ENCODE assay signal across 16 cellular contexts in genomic region chr22:25838960-25839741, GRCh38.
DNase-seq lines count a peak whose midpoint lies in the region; ATAC-seq and TF ChIP-seq lines count a peak whose summit lies in the region.
"Had no signal": no experiment of that assay in that cellular context is flagged by ENCODE, and none has a peak within 500 bp of the region (broad histone marks: within the 10 kb centered on the region; RNA-seq: fewer than 3 reads in every experiment).

No MANE protein-coding gene starts in this region.

- POLR2A ChIA-PET in naive thymus-derived CD4-positive, alpha-beta T cell (lab: Charles Lee), result no interaction called here

- H3K27me3 ChIP-seq in cardiac muscle cell (no peaks in the 10 kb centered on the region), right atrium auricular region (no peaks in the 10 kb centered on the region), osteoblast (ENCODE audit: insufficient read depth, low read length) (no peaks in the 10 kb centered on the region), BE2C (no peaks in the 10 kb centered on the region)
- H3K27me3 ChIP-seq in naive thymus-derived CD4-positive, alpha-beta T cell (ENCODE audit: control insufficient read depth in 2 of 2, insufficient read depth in 2 of 2, low read length in 2 of 2), result no peaks in the 10 kb centered on the region
- H3K27me3 ChIP-seq: BLaER1 had no signal

- H3K36me3 Mint-ChIP-seq in naive thymus-derived CD4-positive, alpha-beta T cell, result no peaks in the 10 kb centered on the region
- no peaks in the 10 kb centered on the region for H3K36me3 Mint-ChIP-seq in stimulated activated naive B cell treated with anti-CD40 and anti-IgM and Interleukin-4, amounts not matched to agents 10 μg/mL and 1 μg/mL and 100 μg/mL, for 72 hours

- H3K4me1 ChIP-seq in cardiac muscle cell (ENCODE audit: low read depth), result no peaks in the 10 kb centered on the region
- peaks cover 0 to 8% of the 10 kb centered on the region in 2 donors for H3K4me1 ChIP-seq in right atrium auricular region
- H3K4me1 ChIP-seq in naive thymus-derived CD4-positive, alpha-beta T cell (ENCODE audit: control insufficient read depth in 2 of 2, insufficient read depth in 2 of 2, low read length in 2 of 2), result no peaks in the 10 kb centered on the region
- H3K4me1 ChIP-seq in osteoblast (ENCODE audit: insufficient read depth, low read length), result no peaks in the 10 kb centered on the region
- H3K4me1 ChIP-seq in BE2C, result peaks cover 3% of the 10 kb centered on the region; the same call in 1 of the 2 replicates
- H3K4me1 ChIP-seq: HAP-1 had no signal

- H3K27ac ChIP-seq in cardiac muscle cell (peak overlapping the region; percentile 28), right atrium auricular region (no peak overlapping the region), coronary artery (no peak overlapping the region), osteoblast (ENCODE audit: low read depth, low read length) (no peak overlapping the region)
- H3K27ac ChIP-seq in naive thymus-derived CD4-positive, alpha-beta T cell (ENCODE audit: low read depth, low read length), result no peak overlapping the region
- H3K27ac ChIP-seq: 22Rv1, BLaER1, GM23248 had no signal

- H3K4me3 ChIP-seq in cardiac muscle cell (no peak overlapping the region), right atrium auricular region (no peak overlapping the region), coronary artery (no peak overlapping the region), osteoblast (ENCODE audit: insufficient read depth, low read length) (no peak overlapping the region), BE2C (ENCODE audit: low read depth, low read length) (no peak overlapping the region)
- H3K4me3 ChIP-seq in naive thymus-derived CD4-positive, alpha-beta T cell (ENCODE audit: low read length), result no peak overlapping the region
- H3K4me3 ChIP-seq: BLaER1, GM23248, HAP-1 had no signal

- DNase-seq in cardiac muscle cell (ENCODE audit: low read depth in 1 of 2, low spot score in 1 of 2) (no peak), right atrium auricular region (ENCODE audit: low spot score) (no peak), coronary artery (ENCODE audit: low spot score) (peak; percentile 45), osteoblast (ENCODE audit: insufficient read length, low spot score, missing footprints) (no peak), BE2C (no peak)
- DNase-seq in naive thymus-derived CD4-positive, alpha-beta T cell, result no peak
- DNase-seq in stimulated activated naive B cell treated with anti-CD40 and anti-IgM and Interleukin-4, amounts not matched to agents 10 μg/mL and 1 μg/mL and 100 μg/mL, for 72 hours, result no peak
- DNase-seq: DMS53, GF-D8, GM23248, HFFc6, IMR-90 had no signal

- H3K36me3 ChIP-seq in cardiac muscle cell, result peaks cover 37% of the 10 kb centered on the region
- H3K36me3 ChIP-seq in right atrium auricular region, result peaks cover 71% of the 10 kb centered on the region
- no peaks in the 10 kb centered on the region for H3K36me3 ChIP-seq in naive thymus-derived CD4-positive, alpha-beta T cell (ENCODE audit: control insufficient read depth in 2 of 3, insufficient read depth in 3 of 3, low read length in 3 of 3)
- H3K36me3 ChIP-seq in osteoblast (ENCODE audit: insufficient read depth, low read length), result no peaks in the 10 kb centered on the region
- H3K36me3 ChIP-seq in BE2C, result no peaks in the 10 kb centered on the region
- H3K36me3 ChIP-seq: BLaER1, HAP-1 had no signal

- ATAC-seq in naive thymus-derived CD4-positive, alpha-beta T cell, result peak; percentile 12
- no peak for ATAC-seq in stimulated activated naive B cell treated with anti-CD40 and anti-IgM and Interleukin-4, amounts not matched to agents 10 μg/mL and 1 μg/mL and 100 μg/mL, for 72 hours (replicated peaks)
- ATAC-seq in HG02571 (IDR thresholded peaks at IDR 0.05; ENCODE audit: unreplicated experiment), result no peak

- intact Hi-C loops in naive thymus-derived CD4-positive, alpha-beta T cell (cut with micrococcal nuclease), result no loop called here

- H4K20me1 ChIP-seq in osteoblast (ENCODE audit: insufficient read depth, low read length), result no peaks in the 10 kb centered on the region
- H4K20me1 ChIP-seq: BLaER1 had no signal

- H3K4me1 Mint-ChIP-seq in naive thymus-derived CD4-positive, alpha-beta T cell, result no peaks in the 10 kb centered on the region
- H3K4me1 Mint-ChIP-seq in stimulated activated naive B cell treated with anti-CD40 and anti-IgM and Interleukin-4, amounts not matched to agents 10 μg/mL and 1 μg/mL and 100 μg/mL, for 72 hours, result no peaks in the 10 kb centered on the region

- H3K27me3 Mint-ChIP-seq in naive thymus-derived CD4-positive, alpha-beta T cell, result peaks cover 0 to 33% (median 15%) of the 10 kb centered on the region in 5 donors
- peaks cover 25 to 37% of the 10 kb centered on the region in 2 donors for H3K27me3 Mint-ChIP-seq in stimulated activated naive B cell treated with anti-CD40 and anti-IgM and Interleukin-4, amounts not matched to agents 10 μg/mL and 1 μg/mL and 100 μg/mL, for 72 hours

- no peaks in the 10 kb centered on the region for H3K9me3 ChIP-seq in cardiac muscle cell (ENCODE audit: low read depth)
- no peaks in the 10 kb centered on the region for H3K9me3 ChIP-seq in right atrium auricular region
- no peaks in the 10 kb centered on the region for H3K9me3 ChIP-seq in naive thymus-derived CD4-positive, alpha-beta T cell (ENCODE audit: control insufficient read depth in 2 of 3, low read length in 3 of 3)
- H3K9me3 ChIP-seq in osteoblast (ENCODE audit: low read depth, low read length), result no peaks in the 10 kb centered on the region
- no peaks in the 10 kb centered on the region for H3K9me3 ChIP-seq in BE2C
- H3K9me3 ChIP-seq: BLaER1, HAP-1 had no signal

- no peak overlapping the region for H3K4me3 Mint-ChIP-seq in naive thymus-derived CD4-positive, alpha-beta T cell
- H3K4me3 Mint-ChIP-seq in stimulated activated naive B cell treated with anti-CD40 and anti-IgM and Interleukin-4, amounts not matched to agents 10 μg/mL and 1 μg/mL and 100 μg/mL, for 72 hours, result no peak overlapping the region
- H3K4me3 Mint-ChIP-seq: HFFc6 had no signal

- no peaks in the 10 kb centered on the region for H3K9me3 Mint-ChIP-seq in naive thymus-derived CD4-positive, alpha-beta T cell
- no peaks in the 10 kb centered on the region for H3K9me3 Mint-ChIP-seq in stimulated activated naive B cell treated with anti-CD40 and anti-IgM and Interleukin-4, amounts not matched to agents 10 μg/mL and 1 μg/mL and 100 μg/mL, for 72 hours

- H3K4me2 ChIP-seq in osteoblast (ENCODE audit: insufficient read depth, low read length), result no peak overlapping the region

- H3K27ac Mint-ChIP-seq in naive thymus-derived CD4-positive, alpha-beta T cell, result no peak overlapping the region
- H3K27ac Mint-ChIP-seq in stimulated activated naive B cell treated with anti-CD40 and anti-IgM and Interleukin-4, amounts not matched to agents 10 μg/mL and 1 μg/mL and 100 μg/mL, for 72 hours, result peak overlapping the region; percentile 27
- H3K27ac Mint-ChIP-seq: HFFc6 had no signal

- TF ChIP-seq CTCF in cardiac muscle cell (IDR thresholded peaks at IDR 0.05; ENCODE audit: low read depth, low read length) (no peak), right atrium auricular region (IDR thresholded peaks at IDR 0.05) (no peak), coronary artery (IDR thresholded peaks at IDR 0.05) (no peak), osteoblast (IDR thresholded peaks at IDR 0.05; ENCODE audit: extremely low read depth, low read depth, low read length) (no peak), BE2C (IDR thresholded peaks at IDR 0.05; ENCODE audit: low read depth, low read length) (no peak)

- CTCF ChIA-PET in naive thymus-derived CD4-positive, alpha-beta T cell (lab: Charles Lee), result no interaction called here

- H2AFZ ChIP-seq in osteoblast (ENCODE audit: low read length), result no peak overlapping the region
- H2AFZ ChIP-seq: GM23248 had no signal

- H3K79me2 ChIP-seq in osteoblast (ENCODE audit: insufficient read depth, low read length), result no peaks in the 10 kb centered on the region
